8 cellular contexts compared by ENCODE assay signal in the genomic region with DNA sequence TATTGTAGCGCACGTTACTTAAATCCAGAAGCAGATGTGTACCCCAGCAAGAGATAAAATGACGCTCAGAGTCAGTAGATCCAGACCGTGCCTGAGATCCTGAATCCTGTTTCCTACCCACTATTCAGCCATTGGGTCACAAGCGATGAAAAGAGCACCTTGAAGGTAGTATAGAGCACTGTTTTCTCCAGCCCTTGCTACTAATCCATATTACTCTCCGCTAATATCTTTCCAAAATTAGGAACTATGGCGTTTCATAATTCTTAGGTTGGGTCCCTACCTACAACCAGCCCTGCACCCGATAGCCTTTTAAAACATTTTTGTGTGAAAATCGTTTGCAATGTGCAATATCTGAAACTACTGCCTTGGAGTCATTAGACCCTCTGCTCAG. TPM values are rescaled to one million over a fixed set of nuclear protein-coding genes. Genes with fewer than 3 reads are reported as not detected.
DNase-seq lines count a peak whose midpoint lies in the region; ATAC-seq, FAIRE-seq and TF ChIP-seq lines count a peak whose summit lies in the region.

No MANE protein-coding gene starts in this region.

- peak overlapping the region; percentile 86 for H3K9ac ChIP-seq in SK-N-SH

- intact Hi-C loops in sigmoid colon (cut with DNase I): loop anchor here (10.0 kb wide), 1 partner anchor 663 kb away; a partner anchor contains a TSS

- TF ChIP-seq RAD21 in SK-N-SH (IDR thresholded peaks at IDR 0.05; ENCODE audit: low read length): no peak

- CTCF ChIA-PET in SK-N-SH (lab: Yijun Ruan, JAX): interaction anchor here (1.0 to 1.9 kb wide), 3 partner anchors 16 to 210 kb away, joined by 3 to 8 read pairs (median 5); no protein-coding TSS in a partner anchor

- no peak for TF ChIP-seq POLR2A in sigmoid colon (IDR thresholded peaks at IDR 0.05)
- no peak for TF ChIP-seq POLR2A in GM12892 (IDR thresholded peaks at IDR 0.05; ENCODE audit: low read depth, low read length)

- WGBS in SK-N-SH (ENCODE audit: low lambda C conversion rate): under 1% methylated on average over 9 of the region's 9 CpGs
- WGBS in sigmoid colon, 2 donors: 2% methylated on average over 9 of the region's 9 CpGs

- H3K4me1 ChIP-seq in SK-N-SH (ENCODE audit: control insufficient read depth in 1 of 2, insufficient read depth in 2 of 2, low read depth in 1 of 2, low read length in 1 of 2) (peaks cover 14 to 15% of the 10 kb centered on the region in 2 experiments; a peak in 3 of 4 replicates), foreskin keratinocyte (peaks cover 8% of the 10 kb centered on the region), sigmoid colon (peaks cover 0 to 23% (median 18%) of the 10 kb centered on the region in 4 donors)

- H3K36me3 ChIP-seq in SK-N-SH (replicated peaks in 1 of 2; ENCODE audit: control insufficient read depth in 1 of 2, insufficient read depth in 2 of 2, low read length in 1 of 2): peaks cover 24 to 29% of the 10 kb centered on the region in 2 experiments
- peaks cover 0 to 25% (median 5%) of the 10 kb centered on the region in 4 donors for H3K36me3 ChIP-seq in sigmoid colon

- H3K9me2 ChIP-seq in SK-N-SH: no peaks in the 10 kb centered on the region

- no peaks in the 10 kb centered on the region for H3K9me3 ChIP-seq in SK-N-SH
- H3K9me3 ChIP-seq in sigmoid colon: no peaks in the 10 kb centered on the region

- peak; percentile 13 for ATAC-seq in HG02678 (IDR thresholded peaks at IDR 0.05; ENCODE audit: unreplicated experiment)
- peak; percentile 10 for ATAC-seq in foreskin keratinocyte

- H3K4me3 ChIP-seq in SK-N-SH (ENCODE audit: low read depth in 2 of 2, low read length in 1 of 2): peak overlapping the region; percentile 99
- peak overlapping the region; percentile 88 to 92 (median 90) for H3K4me3 ChIP-seq in sigmoid colon

- H3K27ac ChIP-seq in SK-N-SH (ENCODE audit: low read depth in 2 of 2, low read length in 1 of 2) (peak overlapping the region; percentile 87 to 95), foreskin keratinocyte (peak overlapping the region; percentile 34), sigmoid colon (peak overlapping the region; percentile 83 to 91 (median 88))

- FAIRE-seq in GM18507 (lab: Jason Lieb, UNC) (no peak), GM12892 (lab: Jason Lieb, UNC) (no peak)

- POLR2A ChIA-PET in SK-N-SH (lab: Yijun Ruan, JAX): interaction anchor here (0.6 to 1.7 kb wide), 6 partner anchors 13 to 915 kb away, joined by 3 to 5 read pairs (median 3); a partner anchor contains a TSS

- TF ChIP-seq EP300 in SK-N-SH (IDR thresholded peaks at IDR 0.05; ENCODE audit: borderline replicate concordance in 1 of 2, low read depth in 1 of 2, low read length in 1 of 2) (no peak), sigmoid colon (IDR thresholded peaks at IDR 0.05) (no peak)

- DNase-seq in GM18507 (ENCODE audit: extremely low spot score, insufficient read length, low read depth): peak; percentile 3
- peak; percentile 56 for DNase-seq in SK-N-SH
- DNase-seq in foreskin keratinocyte: no peak
- DNase-seq in sigmoid colon: no peak
- no peak for DNase-seq in GM12892 (ENCODE audit: insufficient read length)
- DNase-seq in CD1c-positive myeloid dendritic cell (ENCODE audit: extremely low spot score): no peak
- DNase-seq in stimulated activated CD4-positive, alpha-beta T cell treated with anti-CD3 and anti-CD28 coated beads, Interleukin-2, amount 100 ng/mL, for 48 hours: no peak

- TF ChIP-seq CTCF in SK-N-SH (IDR thresholded peaks at IDR 0.05): no peak
- no peak for TF ChIP-seq CTCF in foreskin keratinocyte (conservative IDR thresholded peaks at IDR 0.05)
- no peak for TF ChIP-seq CTCF in sigmoid colon (IDR thresholded peaks at IDR 0.05)

- H3K27me3 ChIP-seq in SK-N-SH (ENCODE audit: insufficient read depth) (no peaks in the 10 kb centered on the region), foreskin keratinocyte (no peaks in the 10 kb centered on the region), sigmoid colon (no peaks in the 10 kb centered on the region)

- H3F3A ChIP-seq in SK-N-SH (replicated peaks; ENCODE audit: insufficient read depth): peaks cover 6% of the 10 kb centered on the region

- H4K20me1 ChIP-seq in SK-N-SH (ENCODE audit: insufficient read depth): no peaks in the 10 kb centered on the region

- H3K79me2 ChIP-seq in SK-N-SH (ENCODE audit: insufficient read depth): peaks cover 33% of the 10 kb centered on the region

- peak overlapping the region; percentile 95 for H3K4me2 ChIP-seq in SK-N-SH

- H2AFZ ChIP-seq in SK-N-SH (ENCODE audit: low read depth): peak overlapping the region; percentile 97

TF ChIP-seq in SK-N-SH, 30 proteins besides CTCF, POLR2A, EP300 and RAD21:
- TF ChIP-seq TEAD4 (IDR thresholded peaks at IDR 0.05; ENCODE audit: borderline replicate concordance, insufficient read depth) (no peak), POLR2AphosphoS5 (IDR thresholded peaks at IDR 0.05; ENCODE audit: low read depth, low read length) (no peak)
- TF ChIP-seq, protein P1, sequence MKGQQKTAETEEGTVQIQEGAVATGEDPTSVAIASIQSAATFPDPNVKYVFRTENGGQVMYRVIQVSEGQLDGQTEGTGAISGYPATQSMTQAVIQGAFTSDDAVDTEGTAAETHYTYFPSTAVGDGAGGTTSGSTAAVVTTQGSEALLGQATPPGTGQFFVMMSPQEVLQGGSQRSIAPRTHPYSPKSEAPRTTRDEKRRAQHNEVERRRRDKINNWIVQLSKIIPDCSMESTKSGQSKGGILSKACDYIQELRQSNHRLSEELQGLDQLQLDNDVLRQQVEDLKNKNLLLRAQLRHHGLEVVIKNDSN (IDR thresholded peaks at IDR 0.05; ENCODE audit: borderline replicate concordance, low read depth): no peak
TF ChIP-seq in SK-N-SH: peak in this region for 0.

RNA-seq across cellular contexts. Expression of a gene that starts 0.6 kb away (rescaled TPM):
- 23.6 and 32.5 TPM in 2 replicates for polyA plus RNA-seq in SK-N-SH (2012; rRNA removed)
- 19.0 and 24.4 TPM in 2 replicates for polyA plus RNA-seq in SK-N-SH (2012; cell fraction: cytosol; rRNA removed)
- polyA plus RNA-seq in SK-N-SH (2012; cell fraction: nucleus; rRNA removed): 20.3 and 28.3 TPM in 2 replicates
- total RNA-seq in foreskin keratinocyte: 5.0 and 10.9 TPM in 2 replicates
- polyA plus RNA-seq in foreskin keratinocyte: 4.6 and 8.4 TPM in 2 replicates
- total RNA-seq in sigmoid colon: 10 to 100 TPM; 23.5 to 35.5 (median 30.1) TPM
- 10 to 100 TPM in 1 of 3 donors, 1 to 10 TPM in 2; 6.6 to 13.5 (median 7.2) TPM for polyA plus RNA-seq in sigmoid colon
- 2.7 TPM for polyA plus RNA-seq in GM12892 (2012; ENCODE audit: missing spikeins)

RNA-seq across cellular contexts. Expression of a gene that starts 0.8 kb away (rescaled TPM):
- polyA plus RNA-seq in SK-N-SH (2012; rRNA removed): 15.1 and 23.0 TPM in 2 replicates
- polyA plus RNA-seq in SK-N-SH (2012; cell fraction: cytosol; rRNA removed): 16.9 and 17.0 TPM in 2 replicates
- 25.0 and 29.8 TPM in 2 replicates for polyA plus RNA-seq in SK-N-SH (2012; cell fraction: nucleus; rRNA removed)
- 16.3 and 18.4 TPM in 2 replicates for total RNA-seq in foreskin keratinocyte
- 13.0 and 16.1 TPM in 2 replicates for polyA plus RNA-seq in foreskin keratinocyte
- 10 to 100 TPM; 15.5 to 24.7 (median 22.1) TPM for total RNA-seq in sigmoid colon
- polyA plus RNA-seq in sigmoid colon: 10 to 100 TPM; 10.9 to 13.4 (median 13.2) TPM
- polyA plus RNA-seq in GM12892 (2012; ENCODE audit: missing spikeins): 15.6 TPM

Comparison
In these comparisons a context has a peak if more than half of its experiments do, and no peak if none do; other contexts are left out.
1. DNase-seq: peak in GM18507 (single experiment) and SK-N-SH (single experiment); none in foreskin keratinocyte (0 of 2), sigmoid colon (single experiment), GM12892 (single experiment), CD1c-positive myeloid dendritic cell (single experiment) and stimulated activated CD4-positive, alpha-beta T cell treated with anti-CD3 and anti-CD28 coated beads, Interleukin-2, amount 100 ng/mL, for 48 hours (0 of 2).
2. H3K27ac ChIP-seq: peak in every context shown above with its lines; median percentile 91 in SK-N-SH; 88 in sigmoid colon; 34 in foreskin keratinocyte.